Comparison of ENCODE assay signal across 8 cellular contexts in the genomic region with DNA sequence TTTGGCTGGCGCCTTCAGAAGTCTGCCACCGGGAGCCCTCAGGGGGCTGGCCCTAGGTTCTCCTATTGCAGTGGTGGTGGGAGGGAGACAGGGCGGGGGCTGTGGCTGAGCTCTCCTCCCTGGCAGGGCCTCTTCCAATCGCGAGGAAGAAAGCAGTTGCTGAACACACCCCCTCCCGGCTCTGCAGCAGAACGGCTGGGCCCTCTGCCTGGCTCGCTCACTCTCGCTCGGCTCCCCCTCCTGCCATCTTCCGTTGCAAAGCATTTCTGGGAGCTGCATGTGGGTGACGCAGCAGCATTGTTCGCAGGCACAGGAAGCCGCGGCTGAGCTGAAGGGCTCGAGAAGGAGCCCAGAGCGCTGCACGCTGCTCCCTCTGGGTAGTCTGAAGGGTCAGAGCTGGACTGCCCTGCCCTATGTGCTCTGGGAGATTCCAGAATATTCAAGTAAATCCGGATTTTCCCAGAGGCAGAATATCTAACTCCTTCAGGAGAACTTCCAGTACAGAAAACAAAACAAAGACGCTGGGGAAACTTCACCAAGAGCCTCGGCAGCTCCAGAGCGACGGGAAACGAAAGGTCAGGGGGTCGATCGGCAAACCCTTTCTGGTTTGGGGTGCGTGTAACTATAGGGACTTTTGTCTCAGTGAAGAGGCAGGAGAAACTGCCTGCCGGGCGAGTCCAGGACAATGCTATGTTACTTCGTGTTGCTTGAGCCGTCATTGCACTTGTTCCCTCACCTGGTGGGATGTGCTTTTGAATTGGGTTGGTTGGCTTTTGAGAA. TPM values are rescaled to one million over a fixed set of nuclear protein-coding genes. Genes with fewer than 3 reads are reported as not detected.
DNase-seq lines count a peak whose midpoint lies in the region; ATAC-seq and TF ChIP-seq lines count a peak whose summit lies in the region.

No MANE protein-coding gene starts in this region.

- H3K79me2 ChIP-seq in DOHH2 (ENCODE audit: control insufficient read depth, low read length) (peaks cover 51% of the 10 kb centered on the region), GM23248 (ENCODE audit: insufficient read depth) (peaks cover 87% of the 10 kb centered on the region)

- peak overlapping the region; percentile 97 to 100 (median 99) for H3K4me3 Mint-ChIP-seq in naive B cell
- peak overlapping the region; percentile 98 for H3K4me3 Mint-ChIP-seq in stimulated activated effector memory CD8-positive, alpha-beta T cell treated with anti-CD3 and anti-CD28 coated beads, Interleukin-12 subunit alpha, Interleukin-12 subunit beta, amount 100 ng/mL, for 72 hours

- peaks cover 42 to 53% (median 50%) of the 10 kb centered on the region in 3 donors for H3K4me1 Mint-ChIP-seq in naive B cell
- peaks cover 47% of the 10 kb centered on the region for H3K4me1 Mint-ChIP-seq in stimulated activated effector memory CD8-positive, alpha-beta T cell treated with anti-CD3 and anti-CD28 coated beads, Interleukin-12 subunit alpha, Interleukin-12 subunit beta, amount 100 ng/mL, for 72 hours

- H3K27ac ChIP-seq in DOHH2 (ENCODE audit: low read depth, low read length), result peak overlapping the region; percentile 79
- H3K27ac ChIP-seq in GM23248, result peak overlapping the region; percentile 99

- DNase-seq in GM23248 (peak; percentile 99), Kasumi-1 (lab: John Stamatoyannopoulos, UW) (peak; percentile 99), RKO (ENCODE audit: low spot score) (peak; percentile 99), fibroblast of gingiva (ENCODE audit: low read depth) (peak; percentile 99), naive B cell (peak; percentile 95)
- peak; percentile 88 to 93 for DNase-seq in activated T-helper 1 cell treated with anti-CD3 and anti-CD28 coated beads, Interleukin-2, amount 50 U/mL, for 16 hours (ENCODE audit: low read depth in 1 of 2, low spot score in 1 of 2)
- peak; percentile 83 to 95 for DNase-seq in stimulated activated effector memory CD8-positive, alpha-beta T cell treated with anti-CD3 and anti-CD28 coated beads, Interleukin-12 subunit alpha, Interleukin-12 subunit beta, amount 100 ng/mL, for 72 hours (ENCODE audit: low spot score in 2 of 2)

- H3K9me3 ChIP-seq in DOHH2 (ENCODE audit: control insufficient read depth, insufficient read depth, low read length) (no peaks in the 10 kb centered on the region), GM23248 (ENCODE audit: low read depth) (no peaks in the 10 kb centered on the region)

- H3K4me3 ChIP-seq in DOHH2 (ENCODE audit: low read length) (peak overlapping the region; percentile 97), GM23248 (peak overlapping the region; percentile 100)

- H3F3A ChIP-seq in DOHH2 (ENCODE audit: control insufficient read depth, insufficient read depth), result peaks cover 25% of the 10 kb centered on the region
- peaks cover 52% of the 10 kb centered on the region for H3F3A ChIP-seq in GM23248 (ENCODE audit: insufficient read depth)

- H3K9ac ChIP-seq in GM23248, result peak overlapping the region; percentile 100

- H3K27me3 Mint-ChIP-seq in naive B cell, result no peaks in the 10 kb centered on the region

- ATAC-seq in naive B cell (ENCODE audit: low read depth in 2 of 2), result peak; percentile 83 to 86
- ATAC-seq in stimulated activated effector memory CD8-positive, alpha-beta T cell treated with anti-CD3 and anti-CD28 coated beads, Interleukin-12 subunit alpha, Interleukin-12 subunit beta, amount 100 ng/mL, for 72 hours, result peak; percentile 94

- no peaks in the 10 kb centered on the region for H3K9me2 ChIP-seq in DOHH2 (replicated peaks; ENCODE audit: control insufficient read depth, low read length)
- no peaks in the 10 kb centered on the region for H3K9me2 ChIP-seq in GM23248 (ENCODE audit: insufficient read depth)

- H3K36me3 ChIP-seq in DOHH2 (ENCODE audit: control insufficient read depth, low read length) (peaks cover 50% of the 10 kb centered on the region), GM23248 (ENCODE audit: low read depth) (peaks cover 16% of the 10 kb centered on the region)

- H3K36me3 Mint-ChIP-seq in naive B cell, result peaks cover 20 to 22% of the 10 kb centered on the region in 2 donors
- H3K36me3 Mint-ChIP-seq in stimulated activated effector memory CD8-positive, alpha-beta T cell treated with anti-CD3 and anti-CD28 coated beads, Interleukin-12 subunit alpha, Interleukin-12 subunit beta, amount 100 ng/mL, for 72 hours, result peaks cover 73% of the 10 kb centered on the region

- peaks cover 0 to 3% (median 0%) of the 10 kb centered on the region in 7 donors for H3K9me3 Mint-ChIP-seq in naive B cell
- no peaks in the 10 kb centered on the region for H3K9me3 Mint-ChIP-seq in stimulated activated effector memory CD8-positive, alpha-beta T cell treated with anti-CD3 and anti-CD28 coated beads, Interleukin-12 subunit alpha, Interleukin-12 subunit beta, amount 100 ng/mL, for 72 hours

- no peaks in the 10 kb centered on the region for H3K27me3 ChIP-seq in DOHH2 (ENCODE audit: control insufficient read depth, low read length)
- H3K27me3 ChIP-seq in GM23248 (replicated peaks; ENCODE audit: insufficient read depth), result no peaks in the 10 kb centered on the region

- TF ChIP-seq CTCF in DOHH2 (IDR thresholded peaks at IDR 0.05; ENCODE audit: low read depth, low read length, poor library complexity, severe bottlenecking), result no peak

- no peak overlapping the region for H2AFZ ChIP-seq in GM23248

- H3K4me1 ChIP-seq in DOHH2 (ENCODE audit: control insufficient read depth, low read length) (peaks cover 34% of the 10 kb centered on the region), GM23248 (ENCODE audit: insufficient read depth) (peaks cover 29% of the 10 kb centered on the region)

- in situ Hi-C loops in GM23248 (cut with MboI), result no loop called here

- peak overlapping the region; percentile 77 for H3K4me2 ChIP-seq in DOHH2 (ENCODE audit: low read length)
- peak overlapping the region; percentile 100 for H3K4me2 ChIP-seq in GM23248 (ENCODE audit: unreplicated experiment)

- 2% methylated on average over 25 to 31 of the region's 31 CpGs for WGBS in GM23248 (ENCODE audit: low coverage in 1 of 2, low lambda C conversion rate in 2 of 2, missing lambda C conversion rate in 2 of 2), 2 experiments

- H4K20me1 ChIP-seq in DOHH2 (ENCODE audit: control insufficient read depth, insufficient read depth, low read depth, low read length), result peaks cover 13% of the 10 kb centered on the region
- H4K20me1 ChIP-seq in GM23248 (ENCODE audit: insufficient read depth), result 0 out of 2 replicates have a peak, but pooled peaks cover 5% of the 10 kb centered on the region

- H3K27ac Mint-ChIP-seq in naive B cell, result peak overlapping the region; percentile 98 to 99 (median 98)
- H3K27ac Mint-ChIP-seq in stimulated activated effector memory CD8-positive, alpha-beta T cell treated with anti-CD3 and anti-CD28 coated beads, Interleukin-12 subunit alpha, Interleukin-12 subunit beta, amount 100 ng/mL, for 72 hours, result peak overlapping the region; percentile 98

RNA-seq across cellular contexts. Expression of gene GRK2, which starts 26.3 kb away (rescaled TPM):
- 43.0 and 54.9 TPM in 2 replicates for total RNA-seq in GM23248 (2014; rRNA removed; shearing (Covaris generic))
- polyA plus RNA-seq in GM23248 (2016; fragmentation: Nextera tagmentation; extraction: Ambion mirVana) (6.0 and 7.8 TPM in 2 replicates), naive B cell (ENCODE audit: low read depth in 6 of 6) (10 to 100 TPM; 17.9 to 63.4 (median 31.7) TPM)

RNA-seq across cellular contexts. Expression of gene ANKRD13D, which starts 49.1 kb away (rescaled TPM):
- 27.6 and 42.9 TPM in 2 replicates for total RNA-seq in GM23248 (2014; rRNA removed; shearing (Covaris generic))
- polyA plus RNA-seq in GM23248 (2016; fragmentation: Nextera tagmentation; extraction: Ambion mirVana), result 13.4 and 16.4 TPM in 2 replicates
- 10 to 100 TPM in 2 of 6 donors, 1 to 10 TPM in 4; 3.5 to 18.4 (median 8.4) TPM for polyA plus RNA-seq in naive B cell (ENCODE audit: low read depth in 6 of 6)

Comparison
In these comparisons a context has a peak if more than half of its experiments do, and no peak if none do; other contexts are left out.
1. Peak in every context shown above with its lines: DNase-seq, ATAC-seq, H3K4me3 ChIP-seq and H3K27ac ChIP-seq.